ENCODE assay signal across 10 cellular contexts in genomic region chr3:64150527-64151238, GRCh38.
DNase-seq lines count a peak whose midpoint lies in the region; ATAC-seq and TF ChIP-seq lines count a peak whose summit lies in the region.
"Had no signal": no experiment of that assay in that cellular context is flagged by ENCODE, and none has a peak within 500 bp of the region (broad histone marks: within the 10 kb centered on the region; RNA-seq: fewer than 3 reads in every experiment).

No MANE protein-coding gene starts in this region.

- peak; percentile 60 for DNase-seq in Ammon's horn (ENCODE audit: low spot score)
- DNase-seq in NCI-H2227 treated with DMSO at 0.1 percent for 48 hours (lab: John Stamatoyannopoulos, UW): peak; percentile 26
- peak; percentile 52 for DNase-seq in occipital lobe (lab: John Stamatoyannopoulos, UW)
- DNase-seq in GM23338 (ENCODE audit: low spot score): no peak
- DNase-seq: activated naive CD8-positive, alpha-beta T cell treated with anti-CD3 and anti-CD28 coated beads, Interleukin-2, amount 10 ng/mL, durations not matched to agents 7 days and 5 days had no signal

- no peaks in the 10 kb centered on the region; the same call in 1 of the 2 replicates for H4K20me1 ChIP-seq in GM23338 (replicated peaks; ENCODE audit: insufficient read depth)

- no peak for TF ChIP-seq CTCF in GM23338 (conservative IDR thresholded peaks at IDR 0.05; ENCODE audit: low read depth in 2 of 2)

- H3K9me2 ChIP-seq in GM23338 (ENCODE audit: insufficient read depth): no peaks in the 10 kb centered on the region

- H3K4me3 Mint-ChIP-seq in GM23338: no peak overlapping the region
- H3K4me3 Mint-ChIP-seq: activated naive CD8-positive, alpha-beta T cell treated with anti-CD3 and anti-CD28 coated beads, Interleukin-2, amount 10 ng/mL, durations not matched to agents 7 days and 5 days had no signal

- peaks cover 18% of the 10 kb centered on the region for H3K36me3 Mint-ChIP-seq in GM23338 (ENCODE audit: low read depth)
- H3K36me3 Mint-ChIP-seq: activated naive CD8-positive, alpha-beta T cell treated with anti-CD3 and anti-CD28 coated beads, Interleukin-2, amount 10 ng/mL, durations not matched to agents 7 days and 5 days had no signal

- no peaks in the 10 kb centered on the region for H3F3A ChIP-seq in GM23338 (replicated peaks; ENCODE audit: low read depth)

- H3K36me3 ChIP-seq in esophagus (ENCODE audit: control insufficient read depth in 2 of 2, insufficient read depth in 2 of 2, low read length in 1 of 2) (peaks cover 2 to 5% of the 10 kb centered on the region in 2 donors), GM23338 (ENCODE audit: insufficient read depth) (no peaks in the 10 kb centered on the region)

- no peak overlapping the region for H3K4me2 ChIP-seq in GM23338

- H3K27me3 Mint-ChIP-seq in GM23338 (ENCODE audit: insufficient read depth, low read depth, poor library complexity): peaks cover 6% of the 10 kb centered on the region
- H3K27me3 Mint-ChIP-seq: activated naive CD8-positive, alpha-beta T cell treated with anti-CD3 and anti-CD28 coated beads, Interleukin-2, amount 10 ng/mL, durations not matched to agents 7 days and 5 days had no signal

- 0 out of 3 replicates have a peak, but pooled peaks cover 2% of the 10 kb centered on the region for H3K4me1 Mint-ChIP-seq in GM23338
- H3K4me1 Mint-ChIP-seq: activated naive CD8-positive, alpha-beta T cell treated with anti-CD3 and anti-CD28 coated beads, Interleukin-2, amount 10 ng/mL, durations not matched to agents 7 days and 5 days had no signal

- H3K27me3 ChIP-seq in esophagus (ENCODE audit: control insufficient read depth in 1 of 2, insufficient read depth in 2 of 2, low read length in 2 of 2) (no peaks in the 10 kb centered on the region), GM23338 (ENCODE audit: insufficient read depth) (no peaks in the 10 kb centered on the region)

- no peaks in the 10 kb centered on the region for H3K79me2 ChIP-seq in GM23338 (replicated peaks; ENCODE audit: insufficient read depth)

- no peak overlapping the region for H2AFZ ChIP-seq in GM23338

- peak overlapping the region; percentile 79 to 86 for H3K27ac ChIP-seq in esophagus (ENCODE audit: low read depth in 2 of 2, low read length in 1 of 2)
- H3K27ac ChIP-seq in GM23338 (ENCODE audit: low read depth): no peak overlapping the region

- WGBS in esophagus, 2 donors: 22 to 30% methylated on average over 13 of the region's 13 CpGs

- no peaks in the 10 kb centered on the region for H3K9me3 ChIP-seq in esophagus (ENCODE audit: control insufficient read depth in 2 of 2, insufficient read depth in 1 of 2, low read depth in 1 of 2, low read length in 1 of 2)

- H3K9me3 Mint-ChIP-seq in GM23338: no peaks in the 10 kb centered on the region
- H3K9me3 Mint-ChIP-seq: IgD-negative memory B cell had no signal

- H3K4me1 ChIP-seq in esophagus (ENCODE audit: control insufficient read depth in 2 of 2, insufficient read depth in 2 of 2, low read length in 1 of 2) (peaks cover 6 to 14% of the 10 kb centered on the region in 2 donors), GM23338 (ENCODE audit: insufficient read depth) (no peaks in the 10 kb centered on the region)

- ATAC-seq in GM18861 (IDR thresholded peaks at IDR 0.05; ENCODE audit: unreplicated experiment) (no peak), GM21529 (IDR thresholded peaks at IDR 0.05; ENCODE audit: unreplicated experiment) (no peak), HG03175 (IDR thresholded peaks at IDR 0.05; ENCODE audit: unreplicated experiment) (no peak), GM23338 (no peak)

- H3K27ac Mint-ChIP-seq in GM23338: no peak overlapping the region
- H3K27ac Mint-ChIP-seq: activated naive CD8-positive, alpha-beta T cell treated with anti-CD3 and anti-CD28 coated beads, Interleukin-2, amount 10 ng/mL, durations not matched to agents 7 days and 5 days; IgD-negative memory B cell had no signal

- H3K4me3 ChIP-seq in esophagus (ENCODE audit: low read depth in 1 of 2, low read length in 2 of 2) (no peak overlapping the region), GM23338 (no peak overlapping the region)

TF ChIP-seq in GM23338, 12 proteins besides CTCF, POLR2A, EP300 and RAD21:
- no peak for TF ChIP-seq ETS1 (IDR thresholded peaks at IDR 0.05)
- no peak for TF ChIP-seq ZNF462 (CRISPR knock-in tag; IDR thresholded peaks at IDR 0.05)
- TF ChIP-seq EZH2 (IDR thresholded peaks at IDR 0.05; ENCODE audit: low read depth, unreplicated experiment): no peak
- no peak for TF ChIP-seq STAT1 (IDR thresholded peaks at IDR 0.05; ENCODE audit: unreplicated experiment)
- no peak for TF ChIP-seq JUNB (IDR thresholded peaks at IDR 0.05; ENCODE audit: unreplicated experiment)
- no peak for TF ChIP-seq POLR2AphosphoS5 (IDR thresholded peaks at IDR 0.05; ENCODE audit: low read depth)
- no peak for TF ChIP-seq CREB1 (CRISPR knock-in tag; IDR thresholded peaks at IDR 0.05; ENCODE audit: low read depth)
